8 cellular contexts compared by ENCODE assay signal in the genomic region with DNA sequence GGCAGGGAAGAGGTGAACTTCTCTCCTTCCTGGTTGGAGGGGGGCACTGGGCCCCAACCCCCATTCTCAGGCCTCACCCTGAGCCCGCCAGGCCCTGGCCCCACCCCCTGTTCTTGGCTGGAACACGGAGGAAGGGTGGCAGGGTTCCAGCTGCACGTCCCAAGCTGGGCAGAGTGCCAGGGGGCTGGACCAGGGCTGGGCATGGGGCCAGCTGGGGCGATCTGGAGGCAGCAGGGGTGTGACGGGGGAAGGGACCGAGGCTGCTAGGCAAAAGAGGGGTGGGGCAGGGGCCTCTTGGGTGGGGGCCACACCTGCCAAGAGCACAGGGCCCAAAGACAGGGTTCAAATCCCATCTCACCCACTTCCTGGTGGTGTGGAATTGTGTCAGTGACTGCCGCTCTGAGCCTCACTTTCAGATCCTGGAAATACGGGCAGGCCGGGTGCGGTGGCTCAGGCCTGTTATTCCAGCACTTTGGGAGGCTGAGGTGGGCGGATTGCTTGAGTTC. TPM values are rescaled to one million over a fixed set of nuclear protein-coding genes. Genes with fewer than 3 reads are reported as not detected.
DNase-seq lines count a peak whose midpoint lies in the region; ATAC-seq and TF ChIP-seq lines count a peak whose summit lies in the region.

No MANE protein-coding gene starts in this region.

- no peaks in the 10 kb centered on the region for H3K36me3 Mint-ChIP-seq in activated T-cell treated with anti-CD3 and anti-CD28 coated beads, Interleukin-2, amount 50 U/mL, for 4 hours (ENCODE audit: insufficient read depth)
- H3K36me3 Mint-ChIP-seq in progenitor cell of endocrine pancreas (ENCODE audit: insufficient read depth), result peaks cover 2% of the 10 kb centered on the region

- TF ChIP-seq CTCF in LNCaP clone FGC (IDR thresholded peaks at IDR 0.05; ENCODE audit: control insufficient read depth, extremely low read depth, insufficient read depth), result no peak
- TF ChIP-seq CTCF in fibroblast of the aortic adventitia (IDR thresholded peaks at IDR 0.05; ENCODE audit: insufficient read depth, low read length), result no peak
- TF ChIP-seq CTCF in progenitor cell of endocrine pancreas (IDR thresholded peaks at IDR 0.05; ENCODE audit: unreplicated experiment), result no peak

- no peaks in the 10 kb centered on the region for H3K9me3 ChIP-seq in SK-N-MC (ENCODE audit: low read depth, low read length)

- no peaks in the 10 kb centered on the region for H3K4me1 Mint-ChIP-seq in activated T-cell treated with anti-CD3 and anti-CD28 coated beads, Interleukin-2, amount 50 U/mL, for 4 hours (ENCODE audit: low read depth)
- H3K4me1 Mint-ChIP-seq in progenitor cell of endocrine pancreas (ENCODE audit: low read depth), result peaks cover 17% of the 10 kb centered on the region

- H3K4me3 ChIP-seq in LNCaP clone FGC (ENCODE audit: low read depth, low read length) (no peak overlapping the region), SK-N-MC (peak overlapping the region; percentile 72), fibroblast of the aortic adventitia (ENCODE audit: low read depth, low read length) (peak overlapping the region; percentile 57)

- DNase-seq in AG08395 (ENCODE audit: low spot score) (peak; percentile 84), LNCaP clone FGC (ENCODE audit: low read depth) (peak; percentile 26), SK-N-MC (ENCODE audit: low read depth, low spot score) (no peak), fibroblast of the aortic adventitia (ENCODE audit: low read depth) (peak; percentile 89), nucleus accumbens (lab: John Stamatoyannopoulos, UW) (peak; percentile 36 to 97 (median 88)), progenitor cell of endocrine pancreas (ENCODE audit: low spot score, unreplicated experiment) (no peak)
- no peak for DNase-seq in activated T-cell treated with anti-CD3 and anti-CD28 coated beads, Interleukin-2, amount 50 U/mL, for 4 hours
- DNase-seq in activated CD4-positive, alpha-beta T cell treated with anti-CD3 and anti-CD28 coated beads for 1 hour, result no peak

- peaks cover 37% of the 10 kb centered on the region for H3K27me3 Mint-ChIP-seq in activated T-cell treated with anti-CD3 and anti-CD28 coated beads, Interleukin-2, amount 50 U/mL, for 4 hours (ENCODE audit: low read depth)
- H3K27me3 Mint-ChIP-seq in progenitor cell of endocrine pancreas, result peaks cover 18% of the 10 kb centered on the region

- H3K9me3 Mint-ChIP-seq in activated T-cell treated with anti-CD3 and anti-CD28 coated beads, Interleukin-2, amount 50 U/mL, for 4 hours, result no peaks in the 10 kb centered on the region
- no peaks in the 10 kb centered on the region for H3K9me3 Mint-ChIP-seq in progenitor cell of endocrine pancreas (ENCODE audit: low read depth)

- H3K9ac ChIP-seq in SK-N-MC (ENCODE audit: insufficient read length), result no peak overlapping the region

- no peak for ATAC-seq in activated T-cell treated with anti-CD3 and anti-CD28 coated beads, Interleukin-2, amount 50 U/mL, for 4 hours

- H3K36me3 ChIP-seq in SK-N-MC (ENCODE audit: insufficient read depth, low read length), result no peaks in the 10 kb centered on the region

- H3K27ac Mint-ChIP-seq in progenitor cell of endocrine pancreas, result no peak overlapping the region

- no peak overlapping the region for H3K4me3 Mint-ChIP-seq in activated T-cell treated with anti-CD3 and anti-CD28 coated beads, Interleukin-2, amount 50 U/mL, for 4 hours
- H3K4me3 Mint-ChIP-seq in progenitor cell of endocrine pancreas (ENCODE audit: low read depth), result no peak overlapping the region

- peak overlapping the region; percentile 50 for H3K27ac ChIP-seq in SK-N-MC

RNA-seq across cellular contexts. Expression of a gene that starts 2.2 kb away (rescaled TPM):
- total RNA-seq in fibroblast of the aortic adventitia (ENCODE audit: low replicate concordance) (0.49 and 0.99 TPM in 2 replicates), progenitor cell of endocrine pancreas (31.1 and 37.6 TPM in 2 replicates)
- under 1 TPM in 1 of 3 donors, not detected in 2; 0.54 TPM for total RNA-seq in activated T-cell treated with anti-CD3 and anti-CD28 coated beads, Interleukin-2, amount 50 U/mL, for 4 hours

RNA-seq across cellular contexts. Expression of a gene that starts 47.8 kb away (rescaled TPM):
- total RNA-seq in fibroblast of the aortic adventitia (ENCODE audit: low replicate concordance) (14.9 and 52.4 TPM in 2 replicates), progenitor cell of endocrine pancreas (97.8 and 102 TPM in 2 replicates)
- 100 to 1,000 TPM; 149 to 154 (median 154) TPM for total RNA-seq in activated T-cell treated with anti-CD3 and anti-CD28 coated beads, Interleukin-2, amount 50 U/mL, for 4 hours

Comparison
In these comparisons a context has a peak if more than half of its experiments do, and no peak if none do; other contexts are left out.
1. DNase-seq: peak in AG08395 (single experiment), LNCaP clone FGC (single experiment), fibroblast of the aortic adventitia (single experiment) and nucleus accumbens (56 of 56); none in SK-N-MC (single experiment), activated T-cell treated with anti-CD3 and anti-CD28 coated beads, Interleukin-2, amount 50 U/mL, for 4 hours (single experiment), activated CD4-positive, alpha-beta T cell treated with anti-CD3 and anti-CD28 coated beads for 1 hour (single experiment) and progenitor cell of endocrine pancreas (single experiment).
2. RNA of a gene that starts 2.2 kb away (total RNA-seq): 31.1 to 37.6 TPM in progenitor cell of endocrine pancreas; 0.49 to 0.99 TPM in fibroblast of the aortic adventitia and 0.54 TPM in activated T-cell treated with anti-CD3 and anti-CD28 coated beads, Interleukin-2, amount 50 U/mL, for 4 hours; every median in the first group is over 10 times any median in the second.